Comparison of ENCODE assay signal across 28 cellular contexts in genomic region chr17:72089453-72089987, GRCh38. TPM values are rescaled to one million over a fixed set of nuclear protein-coding genes. Genes with fewer than 3 reads are reported as not detected.
"Had no signal": no experiment of that assay in that cellular context is flagged by ENCODE, and none has a peak within 500 bp of the region (broad histone marks: within the 10 kb centered on the region; RNA-seq: fewer than 3 reads in every experiment).

No MANE protein-coding gene starts in this region.

- H3K9me3 ChIP-seq: colonic mucosa, esophagus muscularis mucosa, gastroesophageal sphincter, heart left ventricle, mucosa of descending colon, ovary, psoas muscle, right lobe of liver, suprapubic skin had no signal

- H3K4me2 ChIP-seq: hepatocyte, smooth muscle cell had no signal

- H3K4me1 ChIP-seq: colonic mucosa, foreskin keratinocyte, gastroesophageal sphincter, psoas muscle, suprapubic skin had no signal

- H2AFZ ChIP-seq: hepatocyte had no signal

- ATAC-seq: foreskin keratinocyte; gastroesophageal sphincter; mucosa of descending colon; natural killer cell treated with Interleukin-12 subunit alpha and Interleukin-12 subunit beta and Interleukin-15 and Interleukin-18, amount 100 ng/mL, for 72 hours; right lobe of liver; stimulated activated naive CD8-positive, alpha-beta T cell treated with anti-CD3 and anti-CD28 coated beads, Interleukin-15, amount 100 ng/mL, for 72 hours had no signal

- H3K27ac ChIP-seq: colonic mucosa, esophagus muscularis mucosa, foreskin keratinocyte, gastroesophageal sphincter, hepatocyte, ovary, psoas muscle, right lobe of liver, suprapubic skin had no signal

- H3K4me3 ChIP-seq: colonic mucosa, esophagus muscularis mucosa, gastroesophageal sphincter, heart left ventricle, hepatocyte, mucosa of descending colon, ovary, psoas muscle, right lobe of liver, smooth muscle cell, suprapubic skin had no signal

- H3K79me2 ChIP-seq: hepatocyte had no signal

- H3K27me3 ChIP-seq: colonic mucosa, esophagus muscularis mucosa, foreskin keratinocyte, gastroesophageal sphincter, heart left ventricle, hepatocyte, ovary, right lobe of liver, suprapubic skin had no signal

- DNase-seq: central memory CD4-positive, alpha-beta T cell; colonic mucosa; dermis blood vessel endothelial cell; effector memory CD4-positive, alpha-beta T cell; foreskin keratinocyte; heart left ventricle; mucosa of descending colon; naive B cell; nucleus accumbens; ovary; posterior cingulate gyrus; psoas muscle; right lobe of liver; stimulated activated CD4-positive, alpha-beta T cell treated with anti-CD3 and anti-CD28 coated beads, Interleukin-12 subunit alpha, Interleukin-12 subunit beta, amount 100 ng/mL, for 4 hours; stimulated activated CD4-positive, alpha-beta T cell treated with anti-CD3 and anti-CD28 coated beads, Interleukin-1b, Interleukin-23, amount 100 ng/mL, for 48 hours; stimulated activated CD4-positive, alpha-beta T cell treated with anti-CD3 and anti-CD28 coated beads, Interleukin-4, amount 100 ng/mL, for 1 hour; stimulated activated CD8-positive, alpha-beta memory T cell treated with anti-CD3 and anti-CD28 coated beads, Interleukin-4, amount 100 ng/mL, for 48 hours; stimulated activated naive CD4-positive, alpha-beta T cell; stimulated activated naive CD8-positive, alpha-beta T cell treated with anti-CD3 and anti-CD28 coated beads, Interleukin-15, amount 100 ng/mL, for 72 hours; trophoblast cell had no signal

- H3K36me3 ChIP-seq: colonic mucosa, esophagus muscularis mucosa, gastroesophageal sphincter, heart left ventricle, ovary, right lobe of liver, suprapubic skin had no signal

RNA-seq across cellular contexts. Expression of gene SOX9, which starts 31.3 kb away (rescaled TPM):
- total RNA-seq: endothelial cell of umbilical vein; lung microvascular endothelial cell; natural killer cell treated with Interleukin-12 subunit alpha and Interleukin-12 subunit beta and Interleukin-15 and Interleukin-18, amount 100 ng/mL, for 72 hours had no signal
